In genomic region chr14:90159147-90159546, GRCh38 we compare ENCODE assay signal across 20 cellular contexts.
DNase-seq lines count a peak whose midpoint lies in the region; ATAC-seq lines count a peak whose summit lies in the region.
"Had no signal": no experiment of that assay in that cellular context is flagged by ENCODE, and none has a peak within 500 bp of the region (broad histone marks: within the 10 kb centered on the region; RNA-seq: fewer than 3 reads in every experiment).

No MANE protein-coding gene starts in this region.

- no peak for ATAC-seq in GM21423 (IDR thresholded peaks at IDR 0.05; ENCODE audit: unreplicated experiment)
- ATAC-seq in GM21576 (IDR thresholded peaks at IDR 0.05; ENCODE audit: unreplicated experiment) = no peak
- ATAC-seq in GM21723 (IDR thresholded peaks at IDR 0.05; ENCODE audit: unreplicated experiment) = no peak

- DNase-seq in COLO668 (lab: John Stamatoyannopoulos, UW; ENCODE audit: unreplicated experiment) = peak; percentile 14
- DNase-seq in NCI-H146 (lab: John Stamatoyannopoulos, UW) = peak; percentile 96
- peak; percentile 27 for DNase-seq in dermis blood vessel endothelial cell
- peak; percentile 72 for DNase-seq in left kidney (ENCODE audit: low read depth, low spot score)
- no peak for DNase-seq in kidney glomerular epithelial cell (lab: John Stamatoyannopoulos, UW)
- DNase-seq: ACHN; CD4-positive, alpha-beta T cell; DMS79 treated with DMSO at 0.1 percent for 48 hours; GDM1; HFFc6; IMR-90; Kasumi-1; NCI-H1436; NCI-H2107; NCI-H446; SIG-M5; SW 1271 had no signal
